Comparison of ENCODE assay signal across 27 cellular contexts in the genomic region with DNA sequence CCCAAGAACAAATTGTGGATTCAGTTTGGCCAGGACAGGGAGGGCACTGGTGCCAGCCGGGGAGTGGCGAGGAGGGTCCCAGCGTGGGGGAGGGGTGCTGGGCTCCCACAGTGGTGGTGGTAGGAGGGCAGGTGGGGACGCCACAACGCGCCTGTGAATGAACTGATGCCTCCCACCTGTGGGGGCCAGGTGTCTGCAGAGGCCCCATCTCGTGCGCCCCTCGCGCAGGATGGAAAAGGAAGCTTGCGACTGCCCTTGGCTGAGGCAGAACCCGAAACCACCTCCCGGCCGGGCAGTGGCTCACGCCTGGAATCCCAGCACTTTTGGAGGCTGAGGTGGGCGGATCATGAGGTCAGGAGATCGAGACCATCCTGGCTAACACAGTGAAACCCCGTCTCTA.
"Had no signal": no experiment of that assay in that cellular context is flagged by ENCODE, and none has a peak within 500 bp of the region (broad histone marks: within the 10 kb centered on the region; RNA-seq: fewer than 3 reads in every experiment).

No MANE protein-coding gene starts in this region.

- H3K27me3 ChIP-seq: ovary, right atrium auricular region, right lobe of liver, vagina had no signal

- H3K36me3 Mint-ChIP-seq: type B pancreatic cell had no signal

- H3K4me1 Mint-ChIP-seq: nephron; neural crest cell; stimulated activated memory B cell treated with anti-CD40 and anti-IgM and Interleukin-4, amounts not matched to agents 10 μg/mL and 1 μg/mL and 100 μg/mL, for 72 hours; stimulated activated naive CD8-positive, alpha-beta T cell treated with anti-CD3 and anti-CD28 coated beads, Interleukin-15, amount 100 ng/mL, for 72 hours had no signal

- H3K4me3 Mint-ChIP-seq: immature natural killer cell; naive thymus-derived CD4-positive, alpha-beta T cell; nephron; neural crest cell; stimulated activated memory B cell treated with anti-CD40 and anti-IgM and Interleukin-4, amounts not matched to agents 10 μg/mL and 1 μg/mL and 100 μg/mL, for 72 hours; stimulated activated naive CD8-positive, alpha-beta T cell treated with anti-CD3 and anti-CD28 coated beads, Interleukin-15, amount 100 ng/mL, for 72 hours; type B pancreatic cell had no signal

- H3K4me1 ChIP-seq: left ventricle myocardium inferior, right atrium auricular region, right lobe of liver, tibial nerve, vagina had no signal

- FAIRE-seq: islet of Langerhans, kidney had no signal

- H3K4me2 ChIP-seq: smooth muscle cell had no signal

- H3K9me3 ChIP-seq: mucosa of descending colon, neutrophil, right lobe of liver, vagina had no signal

- H3K27ac Mint-ChIP-seq: immature natural killer cell; naive thymus-derived CD4-positive, alpha-beta T cell; nephron; progenitor cell of endocrine pancreas; stimulated activated memory B cell treated with anti-CD40 and anti-IgM and Interleukin-4, amounts not matched to agents 10 μg/mL and 1 μg/mL and 100 μg/mL, for 72 hours; stimulated activated naive CD8-positive, alpha-beta T cell treated with anti-CD3 and anti-CD28 coated beads, Interleukin-15, amount 100 ng/mL, for 72 hours; type B pancreatic cell had no signal

- DNase-seq: immature natural killer cell; kidney; left ventricle myocardium inferior; midbrain; mucosa of descending colon; naive thymus-derived CD4-positive, alpha-beta T cell; occipital lobe; ovary; right lobe of liver; stimulated activated CD4-positive, alpha-beta T cell treated with anti-CD3 and anti-CD28 coated beads, Interleukin-1b, Interleukin-23, amount 100 ng/mL, for 48 hours; stimulated activated CD4-positive, alpha-beta T cell treated with anti-CD3 and anti-CD28 coated beads, Interleukin-2, amount 100 ng/mL, for 48 hours; stimulated activated CD4-positive, alpha-beta T cell treated with anti-CD3 and anti-CD28 coated beads, Interleukin-4, amount 100 ng/mL, for 4 hours; stimulated activated CD8-positive, alpha-beta memory T cell treated with anti-CD3 and anti-CD28 coated beads, Interleukin-4, amount 100 ng/mL, for 48 hours; stimulated activated naive CD4-positive, alpha-beta T cell treated with Interleukin-2 at 50 U/mL for 16 hours; stimulated activated naive CD8-positive, alpha-beta T cell treated with anti-CD3 and anti-CD28 coated beads, Interleukin-15, amount 100 ng/mL, for 72 hours had no signal

- H3K4me3 ChIP-seq: left ventricle myocardium inferior, lung, mucosa of descending colon, ovary, right atrium auricular region, right lobe of liver, smooth muscle cell, tibial nerve, vagina had no signal

- H3K36me3 ChIP-seq: left ventricle myocardium inferior, neutrophil, ovary, right atrium auricular region, right lobe of liver, tibial nerve, vagina had no signal

- H3K27ac ChIP-seq: left ventricle myocardium inferior, neutrophil, ovary, right atrium auricular region, right lobe of liver, tibial nerve, vagina had no signal

- ATAC-seq: right lobe of liver; stimulated activated memory B cell treated with anti-CD40 and anti-IgM and Interleukin-4, amounts not matched to agents 10 μg/mL and 1 μg/mL and 100 μg/mL, for 72 hours; stimulated activated naive CD8-positive, alpha-beta T cell treated with anti-CD3 and anti-CD28 coated beads, Interleukin-15, amount 100 ng/mL, for 72 hours had no signal

- H3K9me3 Mint-ChIP-seq: neural crest cell had no signal
